ENCODE assay signal across 24 cellular contexts in genomic region chr12:131281016-131281415, GRCh38.
"Had no signal": no experiment of that assay in that cellular context is flagged by ENCODE, and none has a peak within 500 bp of the region (broad histone marks: within the 10 kb centered on the region; RNA-seq: fewer than 3 reads in every experiment).

No MANE protein-coding gene starts in this region.

- H3K9me3 Mint-ChIP-seq: activated B cell treated with CpG ODN at 0.5 μM for 24 hours; activated CD4-positive, alpha-beta memory T cell treated with anti-CD3 and anti-CD28 coated beads, Interleukin-2, amount 10 ng/mL, durations not matched to agents 7 days and 5 days; activated naive CD4-positive, alpha-beta T cell treated with anti-CD3 and anti-CD28 coated beads, Interleukin-2, amount 50 U/mL, for 24 hours; endodermal cell; naive B cell; stimulated activated effector memory CD8-positive, alpha-beta T cell treated with anti-CD3 and anti-CD28 coated beads, Interleukin-12 subunit alpha, Interleukin-12 subunit beta, amount 100 ng/mL, for 72 hours; stimulated activated naive CD8-positive, alpha-beta T cell treated with anti-CD3 and anti-CD28 coated beads, Interleukin-15, amount 100 ng/mL, for 72 hours had no signal

- H3K4me1 ChIP-seq: breast epithelium, gastroesophageal sphincter, transverse colon had no signal

- H3K36me3 Mint-ChIP-seq: activated naive CD4-positive, alpha-beta T cell treated with anti-CD3 and anti-CD28 coated beads, Interleukin-2, amount 50 U/mL, for 24 hours; naive B cell; stimulated activated effector memory CD8-positive, alpha-beta T cell treated with anti-CD3 and anti-CD28 coated beads, Interleukin-12 subunit alpha, Interleukin-12 subunit beta, amount 100 ng/mL, for 72 hours had no signal

- H3K9me3 ChIP-seq: breast epithelium, gastroesophageal sphincter, transverse colon had no signal

- DNase-seq: activated B cell treated with CpG ODN at 0.5 μM for 24 hours; activated CD4-positive, alpha-beta memory T cell treated with anti-CD3 and anti-CD28 coated beads, Interleukin-2, amount 10 ng/mL, durations not matched to agents 7 days and 5 days; activated CD4-positive, alpha-beta T cell treated with anti-CD3 and anti-CD28 coated beads for 48 hours; activated gamma-delta T cell treated with Interleukin-2 at 50 U/mL for 16 hours; activated T-cell treated with anti-CD3 and anti-CD28 coated beads for 4 hours; cortex of kidney; endodermal cell; hypothalamus; mesenchymal stem cell; naive B cell; occipital lobe; retina; stimulated activated CD4-positive, alpha-beta T cell treated with anti-CD3 and anti-CD28 coated beads, Interleukin-1b, Interleukin-23, amount 100 ng/mL, for 48 hours; stimulated activated naive CD8-positive, alpha-beta T cell treated with anti-CD3 and anti-CD28 coated beads, Interleukin-15, amount 100 ng/mL, for 72 hours; SW 1271; T-helper 17 cell; transverse colon had no signal

- ATAC-seq: gastroesophageal sphincter; stimulated activated effector memory CD8-positive, alpha-beta T cell treated with anti-CD3 and anti-CD28 coated beads, Interleukin-12 subunit alpha, Interleukin-12 subunit beta, amount 100 ng/mL, for 72 hours; stimulated activated naive CD8-positive, alpha-beta T cell treated with anti-CD3 and anti-CD28 coated beads, Interleukin-15, amount 100 ng/mL, for 72 hours; T-helper 17 cell had no signal

- H3K36me3 ChIP-seq: breast epithelium, gastroesophageal sphincter, transverse colon had no signal

- H3K27me3 ChIP-seq: transverse colon had no signal

- H3K4me3 ChIP-seq: breast epithelium, gastroesophageal sphincter, SK-N-MC, transverse colon had no signal

- H3K4me3 Mint-ChIP-seq: activated B cell treated with CpG ODN at 0.5 μM for 24 hours; activated CD4-positive, alpha-beta memory T cell treated with anti-CD3 and anti-CD28 coated beads, Interleukin-2, amount 10 ng/mL, durations not matched to agents 7 days and 5 days; activated naive CD4-positive, alpha-beta T cell treated with anti-CD3 and anti-CD28 coated beads, Interleukin-2, amount 50 U/mL, for 24 hours; endodermal cell; naive B cell; stimulated activated effector memory CD8-positive, alpha-beta T cell treated with anti-CD3 and anti-CD28 coated beads, Interleukin-12 subunit alpha, Interleukin-12 subunit beta, amount 100 ng/mL, for 72 hours; stimulated activated naive CD8-positive, alpha-beta T cell treated with anti-CD3 and anti-CD28 coated beads, Interleukin-15, amount 100 ng/mL, for 72 hours; T-helper 17 cell had no signal

- H3K27ac ChIP-seq: breast epithelium, epithelial cell of prostate, gastroesophageal sphincter, SK-N-MC, transverse colon had no signal

- H3K4me1 Mint-ChIP-seq: activated B cell treated with CpG ODN at 0.5 μM for 24 hours; activated CD4-positive, alpha-beta memory T cell treated with anti-CD3 and anti-CD28 coated beads, Interleukin-2, amount 10 ng/mL, durations not matched to agents 7 days and 5 days; activated naive CD4-positive, alpha-beta T cell treated with anti-CD3 and anti-CD28 coated beads, Interleukin-2, amount 50 U/mL, for 24 hours; stimulated activated effector memory CD8-positive, alpha-beta T cell treated with anti-CD3 and anti-CD28 coated beads, Interleukin-12 subunit alpha, Interleukin-12 subunit beta, amount 100 ng/mL, for 72 hours; stimulated activated naive CD8-positive, alpha-beta T cell treated with anti-CD3 and anti-CD28 coated beads, Interleukin-15, amount 100 ng/mL, for 72 hours; T-helper 17 cell had no signal

- H3K27me3 Mint-ChIP-seq: activated B cell treated with CpG ODN at 0.5 μM for 24 hours; activated CD4-positive, alpha-beta memory T cell treated with anti-CD3 and anti-CD28 coated beads, Interleukin-2, amount 10 ng/mL, durations not matched to agents 7 days and 5 days; activated naive CD4-positive, alpha-beta T cell treated with anti-CD3 and anti-CD28 coated beads, Interleukin-2, amount 50 U/mL, for 24 hours; naive B cell; stimulated activated naive CD8-positive, alpha-beta T cell treated with anti-CD3 and anti-CD28 coated beads, Interleukin-15, amount 100 ng/mL, for 72 hours; T-helper 17 cell had no signal

- H3K27ac Mint-ChIP-seq: activated B cell treated with CpG ODN at 0.5 μM for 24 hours; activated CD4-positive, alpha-beta memory T cell treated with anti-CD3 and anti-CD28 coated beads, Interleukin-2, amount 10 ng/mL, durations not matched to agents 7 days and 5 days; activated naive CD4-positive, alpha-beta T cell treated with anti-CD3 and anti-CD28 coated beads, Interleukin-2, amount 50 U/mL, for 24 hours; endodermal cell; progenitor cell of endocrine pancreas; stimulated activated effector memory CD8-positive, alpha-beta T cell treated with anti-CD3 and anti-CD28 coated beads, Interleukin-12 subunit alpha, Interleukin-12 subunit beta, amount 100 ng/mL, for 72 hours; stimulated activated naive CD8-positive, alpha-beta T cell treated with anti-CD3 and anti-CD28 coated beads, Interleukin-15, amount 100 ng/mL, for 72 hours; T-helper 17 cell had no signal
